In genomic region chr4:79147251-79147650, GRCh38 we compare ENCODE assay signal across 15 cellular contexts.
DNase-seq lines count a peak whose midpoint lies in the region; ATAC-seq, FAIRE-seq and TF ChIP-seq lines count a peak whose summit lies in the region.
"Had no signal": no experiment of that assay in that cellular context is flagged by ENCODE, and none has a peak within 500 bp of the region (broad histone marks: within the 10 kb centered on the region; RNA-seq: fewer than 3 reads in every experiment).

No MANE protein-coding gene starts in this region.

- FAIRE-seq in bronchial epithelial cell (lab: Jason Lieb, UNC), result no peak
- FAIRE-seq: HTR-8/SVneo had no signal

- H4K91ac ChIP-seq in trophoblast cell (ENCODE audit: low read depth, low read length), result no peak overlapping the region

- no peak overlapping the region for H3K27ac ChIP-seq in foreskin keratinocyte
- H3K27ac ChIP-seq in trophoblast cell (ENCODE audit: low read depth, low read length), result no peak overlapping the region
- H3K27ac ChIP-seq: 22Rv1, BLaER1 had no signal

- no peak overlapping the region for H2AFZ ChIP-seq in trophoblast cell (ENCODE audit: insufficient read depth, low read length, poor library complexity)

- no peak overlapping the region for H2BK120ac ChIP-seq in trophoblast cell (ENCODE audit: insufficient read depth, low read length, poor library complexity)

- no peak overlapping the region for H3K9ac ChIP-seq in trophoblast cell (ENCODE audit: low read length)
- H3K9ac ChIP-seq: BLaER1 had no signal

- H3K18ac ChIP-seq in trophoblast cell (ENCODE audit: low read length), result no peak overlapping the region

- H3K4me2 ChIP-seq in trophoblast cell (ENCODE audit: low read length), result no peak overlapping the region
- H3K4me2 ChIP-seq: BLaER1 had no signal

- ATAC-seq in foreskin keratinocyte, result peak; percentile 41
- ATAC-seq in HG03097 (IDR thresholded peaks at IDR 0.05; ENCODE audit: low FRiP score, unreplicated experiment), result no peak

- no peak overlapping the region for H3K23ac ChIP-seq in trophoblast cell (ENCODE audit: low read length)

- H3K36me3 ChIP-seq in bronchial epithelial cell (ENCODE audit: control insufficient read depth, insufficient read depth, low read length) (no peaks in the 10 kb centered on the region), trophoblast cell (ENCODE audit: control insufficient read depth in 1 of 2, insufficient read depth in 2 of 2, low read length in 2 of 2) (no peaks in the 10 kb centered on the region)
- H3K36me3 ChIP-seq: BLaER1 had no signal

- no peak overlapping the region for H3K4me3 ChIP-seq in bronchial epithelial cell (ENCODE audit: low read depth, low read length)
- H3K4me3 ChIP-seq in trophoblast cell (ENCODE audit: low read depth, low read length), result no peak overlapping the region
- H3K4me3 ChIP-seq: BLaER1 had no signal

- peak; percentile 0 for DNase-seq in A172 (ENCODE audit: low spot score)
- DNase-seq in RKO (ENCODE audit: low spot score), result peak; percentile 4
- DNase-seq in bronchial epithelial cell (ENCODE audit: low read depth), result peak; percentile 47
- peak in 1 of 2 donors; percentile 36 for DNase-seq in foreskin keratinocyte
- DNase-seq in NCI-H1048 (lab: John Stamatoyannopoulos, UW), result no peak
- no peak for DNase-seq in trophoblast cell
- no peak for DNase-seq in GF-D8 (lab: John Stamatoyannopoulos, UW)
- DNase-seq: AML-193, DMS53, GOT3, H9 had no signal

- H3K4ac ChIP-seq in trophoblast cell (ENCODE audit: low read depth, low read length), result no peak overlapping the region

- H3K9me3 ChIP-seq in trophoblast cell (ENCODE audit: insufficient read depth, low read depth, low read length), result no peaks in the 10 kb centered on the region

- H3K79me1 ChIP-seq in trophoblast cell (ENCODE audit: low read length), result no peaks in the 10 kb centered on the region

- H3K4me1 ChIP-seq in foreskin keratinocyte, result no peaks in the 10 kb centered on the region
- no peaks in the 10 kb centered on the region for H3K4me1 ChIP-seq in trophoblast cell (ENCODE audit: control insufficient read depth in 1 of 2, insufficient read depth in 2 of 2, low read length in 2 of 2)
- H3K4me1 ChIP-seq: BLaER1 had no signal

- no peak overlapping the region for H2BK5ac ChIP-seq in trophoblast cell (ENCODE audit: low read depth, low read length, poor library complexity)

- no peak overlapping the region for H4K12ac ChIP-seq in trophoblast cell (ENCODE audit: low read depth, low read length)

- H2AK5ac ChIP-seq in trophoblast cell (ENCODE audit: low read length), result no peak overlapping the region

- no peaks in the 10 kb centered on the region for H3K79me2 ChIP-seq in trophoblast cell (ENCODE audit: control insufficient read depth, insufficient read depth, low read length, poor library complexity)

- H3K27me3 ChIP-seq in bronchial epithelial cell (ENCODE audit: control insufficient read depth, insufficient read depth, low read length) (no peaks in the 10 kb centered on the region), foreskin keratinocyte (no peaks in the 10 kb centered on the region), trophoblast cell (ENCODE audit: insufficient read depth, low read length) (no peaks in the 10 kb centered on the region)
- H3K27me3 ChIP-seq: BLaER1 had no signal

- no peak overlapping the region for H4K8ac ChIP-seq in trophoblast cell (ENCODE audit: low read depth, low read length)

- TF ChIP-seq CTCF in bronchial epithelial cell (IDR thresholded peaks at IDR 0.05; ENCODE audit: insufficient read depth, low read length, severe bottlenecking) (no peak), foreskin keratinocyte (conservative IDR thresholded peaks at IDR 0.05) (no peak)

- WGBS in trophoblast cell (ENCODE audit: extremely low coverage, insufficient coverage, insufficient read length), result no CpG with 5 or more reads among the region's 1 CpG

- no peak overlapping the region for H3K14ac ChIP-seq in trophoblast cell (ENCODE audit: low read length)

- H2BK12ac ChIP-seq in trophoblast cell (ENCODE audit: low read length), result no peak overlapping the region

Comparison
In these comparisons a context has a peak if more than half of its experiments do, and no peak if none do; other contexts are left out.
1. DNase-seq: peak in A172 (single experiment), RKO (single experiment) and bronchial epithelial cell (single experiment); none in NCI-H1048 (single experiment), trophoblast cell (0 of 2) and GF-D8 (single experiment).